9 cellular contexts compared by ENCODE assay signal in the genomic region with DNA sequence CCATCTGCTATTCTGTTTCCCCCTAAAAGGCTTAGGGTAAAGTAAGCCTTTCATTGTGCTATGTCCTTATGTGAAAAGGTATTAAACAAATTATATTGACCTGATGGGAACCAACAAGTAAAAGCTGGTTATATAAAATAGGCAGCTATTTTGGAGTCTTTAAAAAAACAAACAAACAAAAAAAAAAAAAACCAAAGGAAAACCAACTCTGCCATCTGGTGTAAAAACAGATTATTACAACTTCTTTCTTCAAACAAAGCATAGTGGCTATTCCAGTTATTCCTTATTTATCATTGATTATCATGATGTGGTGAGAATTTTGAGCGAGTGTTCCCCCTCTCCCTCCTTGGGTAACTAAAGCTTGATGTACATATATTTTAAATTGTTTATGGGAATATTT.
DNase-seq lines count a peak whose midpoint lies in the region; ATAC-seq, FAIRE-seq and TF ChIP-seq lines count a peak whose summit lies in the region.
"Had no signal": no experiment of that assay in that cellular context is flagged by ENCODE, and none has a peak within 500 bp of the region (broad histone marks: within the 10 kb centered on the region; RNA-seq: fewer than 3 reads in every experiment).

No MANE protein-coding gene starts in this region.

- intact Hi-C loops in HepG2 (cut with micrococcal nuclease; ENCODE audit: unreplicated experiment): loop anchor here (1.0 kb wide), 2 partner anchors 152 to 176 kb away; no protein-coding TSS in a partner anchor

- no peaks in the 10 kb centered on the region for H3K36me3 ChIP-seq in HepG2 (replicated peaks in 1 of 2; ENCODE audit: control insufficient read depth in 1 of 2, insufficient read depth in 2 of 2, low read length in 2 of 2)

- TF ChIP-seq POLR2A in HepG2 (IDR thresholded peaks at IDR 0.05; ENCODE audit: insufficient read depth in 1 of 2, low read depth in 2 of 2, low read length in 2 of 2): no peak

- CTCF ChIA-PET in HepG2 (lab: Yijun Ruan, JAX; ENCODE audit: low intra/inter-chr PET ratio, low total read pairs): interaction anchor here (0.7 to 4.1 kb wide), 5 partner anchors 143 to 176 kb away, joined by 3 to 78 read pairs (median 4); no protein-coding TSS in a partner anchor

- peaks cover 10% of the 10 kb centered on the region; the same call in 1 of the 2 replicates for H3K4me1 ChIP-seq in HepG2 (ENCODE audit: insufficient read depth, low read length)

- no peak overlapping the region for H3K9ac ChIP-seq in HepG2 (ENCODE audit: insufficient read depth, low read depth, low read length)

- peak; percentile 63 for TF ChIP-seq CTCF in AG10803 (conservative IDR thresholded peaks at IDR 0.05; ENCODE audit: low read length)
- TF ChIP-seq CTCF in GM20000 (IDR thresholded peaks at IDR 0.05; ENCODE audit: extremely low read depth, missing control alignments): no peak
- peak; percentile 57 for TF ChIP-seq CTCF in HepG2 (CRISPR knock-in tag; IDR thresholded peaks at IDR 0.05)

- no peak for ATAC-seq in HepG2
- ATAC-seq in GM21367 (IDR thresholded peaks at IDR 0.05; ENCODE audit: unreplicated experiment): no peak
- ATAC-seq in GM19023 (IDR thresholded peaks at IDR 0.05; ENCODE audit: unreplicated experiment): no peak
- ATAC-seq in HG02840 (IDR thresholded peaks at IDR 0.05; ENCODE audit: low FRiP score, unreplicated experiment): no peak
- ATAC-seq in HG02571 (IDR thresholded peaks at IDR 0.05; ENCODE audit: unreplicated experiment): no peak

- TF ChIP-seq EP300 in HepG2 (IDR thresholded peaks at IDR 0.05; ENCODE audit: low read depth in 2 of 2, low read length in 2 of 2): no peak
- TF ChIP-seq EP300 in HepG2 (CRISPR knock-in tag; IDR thresholded peaks at IDR 0.05; ENCODE audit: borderline replicate concordance): no peak

- FAIRE-seq in HepG2 (lab: Jason Lieb, UNC): peak; percentile 52

- no peak overlapping the region for H3K4me2 ChIP-seq in HepG2 (ENCODE audit: low read depth, low read length)

- H3K4me3 ChIP-seq in AG10803 (ENCODE audit: low read length): no peak overlapping the region
- no peak overlapping the region for H3K4me3 ChIP-seq in HepG2 (replicated peaks in 1 of 3; ENCODE audit: insufficient read depth in 1 of 3, low read depth in 2 of 3, low read length in 3 of 3)
- H3K4me3 ChIP-seq: skin epidermis had no signal

- peaks cover 0 to 12% of the 10 kb centered on the region in 2 experiments; a peak in 2 of 5 replicates for H3K27me3 ChIP-seq in HepG2 (ENCODE audit: control insufficient read depth in 1 of 2, insufficient read depth in 2 of 2, low read length in 2 of 2)

- H3K79me2 ChIP-seq in HepG2 (ENCODE audit: insufficient read depth, low read length): no peaks in the 10 kb centered on the region

- H3K27ac ChIP-seq in HepG2 (ENCODE audit: extremely low read length, insufficient read depth, low read length): no peak overlapping the region
- H3K27ac ChIP-seq: skin epidermis had no signal

- BruUV-seq in HepG2 (replicated peaks; lab: Mats Ljungman, UMichigan): no TSS peak

- 2% methylated on average over 1 of the region's 1 CpG for WGBS in HepG2 (ENCODE audit: low lambda C conversion rate)

- DNase-seq in AG10803 (ENCODE audit: low read depth) (peak; percentile 19), GM20000 (ENCODE audit: low spot score) (peak; percentile 26), amniotic stem cell (lab: John Stamatoyannopoulos, UW) (peak; percentile 1), HepG2 (ENCODE audit: low spot score) (peak; percentile 18)

- in situ Hi-C loops in HepG2 (cut with HindIII; ENCODE audit: extremely low pct_ligation_motif_present, low pct_unique_long_range_greater_than_20kb): no loop called here

- POLR2A ChIA-PET in HepG2 (lab: Yijun Ruan, JAX): interaction anchor here (0.7 kb wide), 1 partner anchor 44 kb away, joined by 3 read pairs; no protein-coding TSS in a partner anchor

- no peak overlapping the region for H2AFZ ChIP-seq in HepG2 (ENCODE audit: low read length)

- no peaks in the 10 kb centered on the region for H3K9me3 ChIP-seq in HepG2 (ENCODE audit: low read length)

- H4K20me1 ChIP-seq in HepG2 (ENCODE audit: insufficient read depth, low read length): no peaks in the 10 kb centered on the region

- peak; percentile 60; the same call in 1 of the 2 replicates for TF ChIP-seq RAD21 in HepG2 (CRISPR knock-in tag; IDR thresholded peaks at IDR 0.05)

TF ChIP-seq in HepG2, 621 proteins besides CTCF, POLR2A, EP300 and RAD21 (continues in another document):
- TF ChIP-seq RBM22 (optimal IDR thresholded peaks at IDR 0.05; ENCODE audit: low read length) (no peak), SMC3 (IDR thresholded peaks at IDR 0.05; ENCODE audit: low read length) (peak; percentile 90), ZFP36L2 (CRISPR knock-in tag; IDR thresholded peaks at IDR 0.05) (no peak), NCOR1 (IDR thresholded peaks at IDR 0.05; ENCODE audit: borderline replicate concordance, low read length) (peak; percentile 13; the same call in 1 of the 2 replicates), ZMYM2 (CRISPR knock-in tag; IDR thresholded peaks at IDR 0.05) (no peak), PLRG1 (conservative IDR thresholded peaks at IDR 0.05) (no peak), TBP (CRISPR knock-in tag; IDR thresholded peaks at IDR 0.05) (no peak), ZNF550 (CRISPR knock-in tag; IDR thresholded peaks at IDR 0.05; ENCODE audit: borderline replicate concordance) (no peak), PRPF4 (IDR thresholded peaks at IDR 0.05; ENCODE audit: low read depth, low read length, poor library complexity, severe bottlenecking) (no peak), ZNF546 (CRISPR knock-in tag; conservative IDR thresholded peaks at IDR 0.05) (no peak), TAF15 (IDR thresholded peaks at IDR 0.05; ENCODE audit: low read depth, low read length, poor library complexity, severe bottlenecking) (no peak), MED8 (CRISPR knock-in tag; IDR thresholded peaks at IDR 0.05; ENCODE audit: insufficient replicate concordance) (no peak), FOXP1 (IDR thresholded peaks at IDR 0.05) (no peak), FOXP1 (CRISPR knock-in tag; IDR thresholded peaks at IDR 0.05) (no peak), ZNF703 (CRISPR knock-in tag; IDR thresholded peaks at IDR 0.05; ENCODE audit: borderline replicate concordance) (no peak)
- TF ChIP-seq, protein P1, sequence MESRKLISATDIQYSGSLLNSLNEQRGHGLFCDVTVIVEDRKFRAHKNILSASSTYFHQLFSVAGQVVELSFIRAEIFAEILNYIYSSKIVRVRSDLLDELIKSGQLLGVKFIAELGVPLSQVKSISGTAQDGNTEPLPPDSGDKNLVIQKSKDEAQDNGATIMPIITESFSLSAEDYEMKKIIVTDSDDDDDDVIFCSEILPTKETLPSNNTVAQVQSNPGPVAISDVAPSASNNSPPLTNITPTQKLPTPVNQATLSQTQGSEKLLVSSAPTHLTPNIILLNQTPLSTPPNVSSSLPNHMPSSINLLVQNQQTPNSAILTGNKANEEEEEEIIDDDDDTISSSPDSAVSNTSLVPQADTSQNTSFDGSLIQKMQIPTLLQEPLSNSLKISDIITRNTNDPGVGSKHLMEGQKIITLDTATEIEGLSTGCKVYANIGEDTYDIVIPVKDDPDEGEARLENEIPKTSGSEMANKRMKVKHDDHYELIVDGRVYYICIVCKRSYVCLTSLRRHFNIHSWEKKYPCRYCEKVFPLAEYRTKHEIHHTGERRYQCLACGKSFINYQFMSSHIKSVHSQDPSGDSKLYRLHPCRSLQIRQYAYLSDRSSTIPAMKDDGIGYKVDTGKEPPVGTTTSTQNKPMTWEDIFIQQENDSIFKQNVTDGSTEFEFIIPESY (CRISPR knock-in tag; IDR thresholded peaks at IDR 0.05): no peak
- TF ChIP-seq, protein P2, sequence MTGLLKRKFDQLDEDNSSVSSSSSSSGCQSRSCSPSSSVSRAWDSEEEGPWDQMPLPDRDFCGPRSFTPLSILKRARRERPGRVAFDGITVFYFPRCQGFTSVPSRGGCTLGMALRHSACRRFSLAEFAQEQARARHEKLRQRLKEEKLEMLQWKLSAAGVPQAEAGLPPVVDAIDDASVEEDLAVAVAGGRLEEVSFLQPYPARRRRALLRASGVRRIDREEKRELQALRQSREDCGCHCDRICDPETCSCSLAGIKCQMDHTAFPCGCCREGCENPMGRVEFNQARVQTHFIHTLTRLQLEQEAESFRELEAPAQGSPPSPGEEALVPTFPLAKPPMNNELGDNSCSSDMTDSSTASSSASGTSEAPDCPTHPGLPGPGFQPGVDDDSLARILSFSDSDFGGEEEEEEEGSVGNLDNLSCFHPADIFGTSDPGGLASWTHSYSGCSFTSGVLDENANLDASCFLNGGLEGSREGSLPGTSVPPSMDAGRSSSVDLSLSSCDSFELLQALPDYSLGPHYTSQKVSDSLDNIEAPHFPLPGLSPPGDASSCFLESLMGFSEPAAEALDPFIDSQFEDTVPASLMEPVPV (CRISPR knock-in tag; IDR thresholded peaks at IDR 0.05): no peak
- TF ChIP-seq, protein P3, sequence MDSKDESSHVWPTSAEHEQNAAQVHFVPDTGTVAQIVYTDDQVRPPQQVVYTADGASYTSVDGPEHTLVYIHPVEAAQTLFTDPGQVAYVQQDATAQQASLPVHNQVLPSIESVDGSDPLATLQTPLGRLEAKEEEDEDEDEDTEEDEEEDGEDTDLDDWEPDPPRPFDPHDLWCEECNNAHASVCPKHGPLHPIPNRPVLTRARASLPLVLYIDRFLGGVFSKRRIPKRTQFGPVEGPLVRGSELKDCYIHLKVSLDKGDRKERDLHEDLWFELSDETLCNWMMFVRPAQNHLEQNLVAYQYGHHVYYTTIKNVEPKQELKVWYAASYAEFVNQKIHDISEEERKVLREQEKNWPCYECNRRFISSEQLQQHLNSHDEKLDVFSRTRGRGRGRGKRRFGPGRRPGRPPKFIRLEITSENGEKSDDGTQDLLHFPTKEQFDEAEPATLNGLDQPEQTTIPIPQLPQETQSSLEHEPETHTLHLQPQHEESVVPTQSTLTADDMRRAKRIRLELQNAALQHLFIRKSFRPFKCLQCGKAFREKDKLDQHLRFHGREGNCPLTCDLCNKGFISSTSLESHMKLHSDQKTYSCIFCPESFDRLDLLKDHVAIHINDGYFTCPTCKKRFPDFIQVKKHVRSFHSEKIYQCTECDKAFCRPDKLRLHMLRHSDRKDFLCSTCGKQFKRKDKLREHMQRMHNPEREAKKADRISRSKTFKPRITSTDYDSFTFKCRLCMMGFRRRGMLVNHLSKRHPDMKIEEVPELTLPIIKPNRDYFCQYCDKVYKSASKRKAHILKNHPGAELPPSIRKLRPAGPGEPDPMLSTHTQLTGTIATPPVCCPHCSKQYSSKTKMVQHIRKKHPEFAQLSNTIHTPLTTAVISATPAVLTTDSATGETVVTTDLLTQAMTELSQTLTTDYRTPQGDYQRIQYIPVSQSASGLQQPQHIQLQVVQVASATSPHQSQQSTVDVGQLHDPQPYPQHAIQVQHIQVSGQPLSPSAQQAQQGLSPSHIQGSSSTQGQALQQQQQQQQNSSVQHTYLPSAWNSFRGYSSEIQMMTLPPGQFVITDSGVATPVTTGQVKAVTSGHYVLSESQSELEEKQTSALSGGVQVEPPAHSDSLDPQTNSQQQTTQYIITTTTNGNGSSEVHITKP (CRISPR knock-in tag; IDR thresholded peaks at IDR 0.05; ENCODE audit: low read depth): no peak
